ENCODE assay signal across 14 cellular contexts in the genomic region with DNA sequence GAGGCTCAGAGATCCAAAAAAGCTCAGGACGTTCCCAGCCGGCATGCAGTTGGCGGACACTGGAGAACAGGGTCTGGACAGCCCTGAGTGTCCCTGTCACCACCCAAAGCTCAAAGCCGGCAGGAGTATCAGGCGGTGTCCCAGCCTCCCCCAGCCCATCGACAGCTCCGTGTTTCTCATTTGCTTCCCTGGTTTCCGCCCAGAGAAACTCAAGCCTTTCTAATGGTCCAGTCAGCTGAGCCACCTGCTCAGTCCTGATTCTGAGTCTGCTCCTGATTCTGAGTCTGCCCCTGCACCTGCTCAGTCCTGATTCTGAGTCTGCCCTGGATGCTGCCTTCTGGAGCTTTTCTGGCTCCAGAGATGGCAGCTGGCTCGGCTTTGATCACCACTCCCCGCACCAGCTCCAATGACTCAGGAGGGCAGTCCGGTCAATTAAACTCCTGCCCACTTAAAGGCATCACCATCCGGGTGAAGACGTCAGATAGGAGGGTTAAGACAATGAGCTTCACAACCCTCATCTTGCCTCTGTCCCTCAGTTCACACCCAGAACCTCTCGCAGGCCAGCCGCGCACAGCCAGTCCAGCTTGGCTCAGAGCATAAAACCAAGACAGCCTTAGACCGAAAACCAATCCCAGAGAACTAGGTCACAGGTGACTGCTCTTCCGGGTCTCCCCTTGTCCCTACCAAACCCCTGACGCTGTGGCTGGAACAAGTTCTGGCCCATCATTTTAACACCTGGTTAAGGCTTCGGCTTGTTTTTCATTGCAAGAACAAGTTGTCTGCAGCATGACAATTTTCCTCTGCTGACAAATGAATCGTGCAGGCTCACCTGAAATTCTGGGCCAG. TPM values are rescaled to one million over a fixed set of nuclear protein-coding genes. Genes with fewer than 3 reads are reported as not detected.
DNase-seq lines count a peak whose midpoint lies in the region; ATAC-seq and TF ChIP-seq lines count a peak whose summit lies in the region.
"Had no signal": no experiment of that assay in that cellular context is flagged by ENCODE, and none has a peak within 500 bp of the region (broad histone marks: within the 10 kb centered on the region; RNA-seq: fewer than 3 reads in every experiment).

No MANE protein-coding gene starts in this region.

- no peaks in the 10 kb centered on the region for H3K9me3 ChIP-seq in left ventricle myocardium inferior (replicated peaks)

- CTCF ChIA-PET in RWPE1 (lab: Yijun Ruan, JAX), result interaction anchor here (0.6 to 1.1 kb wide), 5 partner anchors 43 to 1857 kb away, joined by 3 to 9 read pairs (median 3); no protein-coding TSS in a partner anchor

- H3K4me1 ChIP-seq in left ventricle myocardium inferior, result peaks cover 66% of the 10 kb centered on the region

- H3K27me3 ChIP-seq in left ventricle myocardium inferior (ENCODE audit: low read depth), result peaks cover 8% of the 10 kb centered on the region

- peaks cover 6% of the 10 kb centered on the region for H3K36me3 ChIP-seq in left ventricle myocardium inferior

- peak overlapping the region; percentile 39; the same call in 1 of the 2 replicates for H3K27ac ChIP-seq in RWPE1
- H3K27ac ChIP-seq in left ventricle myocardium inferior (replicated peaks), result peak overlapping the region; percentile 90
- H3K27ac ChIP-seq: VCaP had no signal

- intact Hi-C loops in left ventricle myocardium inferior (cut with micrococcal nuclease), result no loop called here

- DNase-seq in Daoy (ENCODE audit: low read depth) (peak; percentile 69), RWPE1 (ENCODE audit: low spot score) (peak; percentile 58), left ventricle myocardium inferior (peak; percentile 63), renal cortical epithelial cell (ENCODE audit: low read depth) (peak; percentile 53), T-helper 1 cell (no peak)
- DNase-seq in activated CD4-positive, CD25-positive, alpha-beta regulatory T cell treated with anti-CD3 and anti-CD28 coated beads, Interleukin-2, amount 50 U/mL, for 72 hours, result no peak
- DNase-seq: glutamatergic neuron, KBM-7, kidney glomerular epithelial cell, naive B cell had no signal

- H3K4me3 ChIP-seq in left ventricle myocardium inferior, result peak overlapping the region; percentile 37

- TF ChIP-seq CTCF in RWPE1 (conservative IDR thresholded peaks at IDR 0.05; ENCODE audit: low read depth) (no peak), left ventricle myocardium inferior (IDR thresholded peaks at IDR 0.05; ENCODE audit: borderline replicate concordance) (no peak)

- POLR2A ChIA-PET in RWPE1 (lab: Yijun Ruan, JAX; ENCODE audit: low non-redundant PET), result no interaction called here

- ATAC-seq in activated CD4-positive, CD25-positive, alpha-beta regulatory T cell treated with anti-CD3 and anti-CD28 coated beads, Interleukin-2, amount 50 U/mL, for 24 hours, result no peak
- ATAC-seq in GM18517 (IDR thresholded peaks at IDR 0.05; ENCODE audit: unreplicated experiment), result no peak
- ATAC-seq: stimulated activated memory B cell treated with anti-CD40 and anti-IgM and Interleukin-4, amounts not matched to agents 10 μg/mL and 1 μg/mL and 100 μg/mL, for 72 hours had no signal

RNA-seq across cellular contexts. Expression of a gene that starts 6.8 kb away (rescaled TPM):
- 8.1 and 8.8 TPM in 2 replicates for total RNA-seq in Daoy (2014; rRNA removed; shearing (Covaris generic))
- 28.6 TPM for total RNA-seq in left ventricle myocardium inferior
- total RNA-seq in renal cortical epithelial cell, result 1.2 and 11.0 TPM in 2 replicates

Comparison
In these comparisons a context has a peak if more than half of its experiments do, and no peak if none do; other contexts are left out.
1. DNase-seq: peak in Daoy (single experiment), RWPE1 (single experiment), left ventricle myocardium inferior (single experiment) and renal cortical epithelial cell (single experiment); none in T-helper 1 cell (0 of 5) and activated CD4-positive, CD25-positive, alpha-beta regulatory T cell treated with anti-CD3 and anti-CD28 coated beads, Interleukin-2, amount 50 U/mL, for 72 hours (single experiment).